Comparison of ENCODE assay signal across 8 cellular contexts in genomic region chr18:9474103-9474982, GRCh38. TPM values are rescaled to one million over a fixed set of nuclear protein-coding genes. Genes with fewer than 3 reads are reported as not detected.
DNase-seq lines count a peak whose midpoint lies in the region; ATAC-seq and TF ChIP-seq lines count a peak whose summit lies in the region.

No MANE protein-coding gene starts in this region.

- H3K36me3 ChIP-seq in left ventricle myocardium inferior (peaks cover 12% of the 10 kb centered on the region), rectal smooth muscle tissue (ENCODE audit: control insufficient read depth, insufficient read depth, low read length) (no peaks in the 10 kb centered on the region)

- H3K9me3 Mint-ChIP-seq in activated naive CD8-positive, alpha-beta T cell treated with anti-CD3 and anti-CD28 coated beads, Interleukin-2, amount 50 U/mL, for 24 hours, result no peaks in the 10 kb centered on the region

- peaks cover 10% of the 10 kb centered on the region for H3K9me3 ChIP-seq in left ventricle myocardium inferior (replicated peaks)

- H3K9ac ChIP-seq in rectal smooth muscle tissue (ENCODE audit: low read length), result peak overlapping the region; percentile 10

- DNase-seq in NCI-H2196 treated with DMSO at 0.1 percent for 48 hours (lab: John Stamatoyannopoulos, UW; ENCODE audit: unreplicated experiment) (peak; percentile 81), NCI-H2196 (lab: John Stamatoyannopoulos, UW; ENCODE audit: unreplicated experiment) (no peak), NCI-H1105 treated with DMSO at 0.1 percent for 48 hours (lab: John Stamatoyannopoulos, UW) (peak; percentile 60), left ventricle myocardium inferior (no peak)
- DNase-seq in activated naive CD8-positive, alpha-beta T cell treated with anti-CD3 and anti-CD28 coated beads, Interleukin-2, amount 50 U/mL, for 24 hours, result no peak
- no peak for DNase-seq in stimulated activated CD4-positive, alpha-beta T cell treated with anti-CD3 and anti-CD28 coated beads, Interleukin-2, amount 100 ng/mL, for 48 hours

- peaks cover 34% of the 10 kb centered on the region for H3K4me1 ChIP-seq in left ventricle myocardium inferior
- no peaks in the 10 kb centered on the region for H3K4me1 ChIP-seq in rectal smooth muscle tissue (ENCODE audit: control insufficient read depth, insufficient read depth, low read length)

- peak overlapping the region; percentile 99 for H3K27ac ChIP-seq in left ventricle myocardium inferior (replicated peaks)
- peak overlapping the region; percentile 91 for H3K27ac ChIP-seq in rectal smooth muscle tissue (ENCODE audit: low read depth, low read length)

- peak overlapping the region; percentile 92 for H3K4me3 Mint-ChIP-seq in activated naive CD8-positive, alpha-beta T cell treated with anti-CD3 and anti-CD28 coated beads, Interleukin-2, amount 50 U/mL, for 24 hours

- peaks cover 9% of the 10 kb centered on the region for H3K36me3 Mint-ChIP-seq in activated naive CD8-positive, alpha-beta T cell treated with anti-CD3 and anti-CD28 coated beads, Interleukin-2, amount 50 U/mL, for 24 hours (ENCODE audit: low read depth)

- intact Hi-C loops in left ventricle myocardium inferior (cut with micrococcal nuclease), result no loop called here

- peak overlapping the region; percentile 89 for H3K27ac Mint-ChIP-seq in activated naive CD8-positive, alpha-beta T cell treated with anti-CD3 and anti-CD28 coated beads, Interleukin-2, amount 50 U/mL, for 24 hours

- H3K27me3 Mint-ChIP-seq in activated naive CD8-positive, alpha-beta T cell treated with anti-CD3 and anti-CD28 coated beads, Interleukin-2, amount 50 U/mL, for 24 hours, result peaks cover 13% of the 10 kb centered on the region

- H3K4me1 Mint-ChIP-seq in activated naive CD8-positive, alpha-beta T cell treated with anti-CD3 and anti-CD28 coated beads, Interleukin-2, amount 50 U/mL, for 24 hours, result peaks cover 17% of the 10 kb centered on the region

- H3K27me3 ChIP-seq in left ventricle myocardium inferior (ENCODE audit: low read depth) (no peaks in the 10 kb centered on the region), rectal smooth muscle tissue (ENCODE audit: control insufficient read depth, insufficient read depth, low read length) (no peaks in the 10 kb centered on the region)

- no peak for ATAC-seq in activated naive CD8-positive, alpha-beta T cell treated with anti-CD3 and anti-CD28 coated beads, Interleukin-2, amount 50 U/mL, for 24 hours
- ATAC-seq in HG03565 (IDR thresholded peaks at IDR 0.05; ENCODE audit: unreplicated experiment), result no peak

- peak; percentile 19 for TF ChIP-seq CTCF in left ventricle myocardium inferior (IDR thresholded peaks at IDR 0.05; ENCODE audit: borderline replicate concordance)

- H3K4me3 ChIP-seq in left ventricle myocardium inferior (peak overlapping the region; percentile 93), rectal smooth muscle tissue (ENCODE audit: low read length) (peak overlapping the region; percentile 97)

RNA-seq across cellular contexts. Expression of gene RALBP1, which starts 1.0 kb away (rescaled TPM):
- total RNA-seq in left ventricle myocardium inferior, result 46.2 TPM

Comparison
In these comparisons a context has a peak if more than half of its experiments do, and no peak if none do; other contexts are left out.
1. DNase-seq: peak in NCI-H2196 treated with DMSO at 0.1 percent for 48 hours (single experiment) and NCI-H1105 treated with DMSO at 0.1 percent for 48 hours (single experiment); none in NCI-H2196 (single experiment), activated naive CD8-positive, alpha-beta T cell treated with anti-CD3 and anti-CD28 coated beads, Interleukin-2, amount 50 U/mL, for 24 hours (single experiment), left ventricle myocardium inferior (single experiment) and stimulated activated CD4-positive, alpha-beta T cell treated with anti-CD3 and anti-CD28 coated beads, Interleukin-2, amount 100 ng/mL, for 48 hours (0 of 2).